In genomic region chr1:10494754-10495474, GRCh38 we compare ENCODE assay signal across 8 cellular contexts. TPM values are rescaled to one million over a fixed set of nuclear protein-coding genes. Genes with fewer than 3 reads are reported as not detected.
DNase-seq lines count a peak whose midpoint lies in the region; ATAC-seq and TF ChIP-seq lines count a peak whose summit lies in the region.

No MANE protein-coding gene starts in this region.

- peak overlapping the region; percentile 82 for H3K4me3 Mint-ChIP-seq in T-helper 1 cell treated with Interleukin-12 subunit alpha and Interleukin-12 subunit beta and Interleukin-4 antibody, amounts not matched to agents 30 μg/mL and 1 μg/mL, for 36 hours

- intact Hi-C loops in sciatic nerve (cut with DNase I): loop anchor here (10.0 kb wide), 1 partner anchor 450 kb away; no protein-coding TSS in a partner anchor

- H3K27ac Mint-ChIP-seq in T-helper 1 cell treated with Interleukin-12 subunit alpha and Interleukin-12 subunit beta and Interleukin-4 antibody, amounts not matched to agents 30 μg/mL and 1 μg/mL, for 36 hours: peak overlapping the region; percentile 91

- H3K4me1 Mint-ChIP-seq in T-helper 1 cell treated with Interleukin-12 subunit alpha and Interleukin-12 subunit beta and Interleukin-4 antibody, amounts not matched to agents 30 μg/mL and 1 μg/mL, for 36 hours (ENCODE audit: low read depth): peaks cover 42% of the 10 kb centered on the region

- H3K36me3 Mint-ChIP-seq in T-helper 1 cell treated with Interleukin-12 subunit alpha and Interleukin-12 subunit beta and Interleukin-4 antibody, amounts not matched to agents 30 μg/mL and 1 μg/mL, for 36 hours (ENCODE audit: low read depth): peaks cover 2% of the 10 kb centered on the region

- ATAC-seq in HG02678 (IDR thresholded peaks at IDR 0.05; ENCODE audit: unreplicated experiment) (peak; percentile 76), sciatic nerve (peak; percentile 90), HG02571 (IDR thresholded peaks at IDR 0.05; ENCODE audit: unreplicated experiment) (no peak)

- no peaks in the 10 kb centered on the region for H3K27me3 Mint-ChIP-seq in T-helper 1 cell treated with Interleukin-12 subunit alpha and Interleukin-12 subunit beta and Interleukin-4 antibody, amounts not matched to agents 30 μg/mL and 1 μg/mL, for 36 hours (ENCODE audit: low read depth)

- peak; percentile 93 for TF ChIP-seq CTCF in GM12874 (IDR thresholded peaks at IDR 0.05; ENCODE audit: insufficient read depth, low read depth, low read length)

- H3K9me3 Mint-ChIP-seq in T-helper 1 cell treated with Interleukin-12 subunit alpha and Interleukin-12 subunit beta and Interleukin-4 antibody, amounts not matched to agents 30 μg/mL and 1 μg/mL, for 36 hours: no peaks in the 10 kb centered on the region

- DNase-seq in NCI-H128 (lab: John Stamatoyannopoulos, UW; ENCODE audit: unreplicated experiment) (peak; percentile 75), amygdala (lab: John Stamatoyannopoulos, UW) (peak in 52 of 56 donors; percentile 9 to 88 (median 52)), hepatic stellate cell (ENCODE audit: low spot score) (peak; percentile 75), sciatic nerve (ENCODE audit: low spot score) (peak; percentile 87)

RNA-seq across cellular contexts. Expression of gene PEX14, which starts 20.2 kb away (rescaled TPM):
- total RNA-seq in sciatic nerve: 17.9 TPM

RNA-seq across cellular contexts. Expression of gene DFFA, which starts 22.6 kb away (rescaled TPM):
- total RNA-seq in sciatic nerve: 31.1 TPM

RNA-seq across cellular contexts. Expression of gene CORT, which starts 45.1 kb away (rescaled TPM):
- 0.62 TPM for total RNA-seq in sciatic nerve
